ENCODE assay signal across 8 cellular contexts in the genomic region with DNA sequence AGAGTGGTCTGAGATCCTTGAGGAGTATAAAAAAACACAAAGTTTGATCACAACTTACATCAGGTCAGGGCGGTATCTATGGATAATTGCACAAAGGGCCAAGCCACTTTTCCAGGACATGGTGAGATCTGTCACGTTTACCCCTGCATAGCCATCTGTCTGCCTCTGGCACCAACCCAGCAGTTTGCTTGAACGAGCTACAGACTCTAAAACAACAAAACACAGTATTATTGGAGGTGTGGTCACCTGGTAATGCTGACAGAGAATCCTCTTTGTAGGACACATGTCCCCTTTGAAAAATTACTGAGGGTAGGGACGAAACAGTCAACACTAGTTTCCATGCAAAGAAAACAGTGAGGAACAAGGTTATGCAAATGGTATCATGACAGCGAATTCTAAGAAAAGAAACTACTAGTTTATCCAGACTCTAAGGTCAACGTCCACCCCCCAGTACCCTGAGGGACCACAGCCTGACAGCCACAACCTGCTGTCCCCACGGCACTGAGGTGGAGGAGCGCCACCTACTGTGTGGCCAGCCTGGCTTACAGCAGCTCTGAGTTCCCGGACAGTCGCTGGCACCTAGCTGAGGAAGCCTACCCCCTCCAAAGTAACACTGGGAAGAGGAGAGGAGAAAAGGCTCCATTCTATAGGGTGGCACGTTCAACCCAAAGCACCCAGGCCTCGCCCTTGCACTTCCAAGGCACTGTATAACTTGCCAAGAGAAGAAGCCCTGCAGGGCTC.
DNase-seq lines count a peak whose midpoint lies in the region; ATAC-seq and TF ChIP-seq lines count a peak whose summit lies in the region.

No MANE protein-coding gene starts in this region.

- no TSS peak for BruUV-seq in A673 (replicated peaks; lab: Mats Ljungman, UMichigan)

- H3K27ac ChIP-seq in A673 (ENCODE audit: low read depth, low read length, poor library complexity, severe bottlenecking) (no peak overlapping the region), left lung (no peak overlapping the region)

- CTCF ChIA-PET in A673 (lab: Charles Lee): no interaction called here

- TF ChIP-seq CTCF in A673 (conservative IDR thresholded peaks at IDR 0.05; ENCODE audit: low read depth, low read length) (peak; percentile 43), left lung (IDR thresholded peaks at IDR 0.05) (no peak)

- no peak overlapping the region for H3K4me3 ChIP-seq in A673 (ENCODE audit: low read depth, low read length, poor library complexity, severe bottlenecking)
- H3K4me3 ChIP-seq in left lung: no peak overlapping the region

- POLR2A ChIA-PET in A673 (lab: Charles Lee; ENCODE audit: low non-redundant PET): no interaction called here

- in situ Hi-C loops in T47D (cut with HindIII; ENCODE audit: low pct_unique_long_range_greater_than_20kb, low sequenced_read_pairs): no loop called here

- H3K9me3 ChIP-seq in A673 (ENCODE audit: low read depth, low read length, poor library complexity, severe bottlenecking) (no peaks in the 10 kb centered on the region), left lung (no peaks in the 10 kb centered on the region)

- H3K27me3 ChIP-seq in A673 (replicated peaks; ENCODE audit: insufficient read depth, low read depth, low read length, poor library complexity): no peaks in the 10 kb centered on the region
- peaks cover 0 to 44% of the 10 kb centered on the region in 2 donors for H3K27me3 ChIP-seq in left lung

- peaks cover 21% of the 10 kb centered on the region for H3K36me3 ChIP-seq in A673 (ENCODE audit: insufficient read depth, low read length, poor library complexity, severe bottlenecking)
- H3K36me3 ChIP-seq in left lung: peaks cover 0 to 42% of the 10 kb centered on the region in 2 donors

- H3K27ac Mint-ChIP-seq in activated naive CD8-positive, alpha-beta T cell treated with anti-CD3 and anti-CD28 coated beads, Interleukin-2, amount 50 U/mL, for 24 hours: no peak overlapping the region

- no peak overlapping the region for H3K4me3 Mint-ChIP-seq in activated naive CD8-positive, alpha-beta T cell treated with anti-CD3 and anti-CD28 coated beads, Interleukin-2, amount 50 U/mL, for 24 hours

- H3K36me3 Mint-ChIP-seq in activated naive CD8-positive, alpha-beta T cell treated with anti-CD3 and anti-CD28 coated beads, Interleukin-2, amount 50 U/mL, for 24 hours (ENCODE audit: low read depth): peaks cover 48% of the 10 kb centered on the region

- no peaks in the 10 kb centered on the region for H3K9me3 Mint-ChIP-seq in activated naive CD8-positive, alpha-beta T cell treated with anti-CD3 and anti-CD28 coated beads, Interleukin-2, amount 50 U/mL, for 24 hours

- intact Hi-C loops in A673 (cut with micrococcal nuclease; ENCODE audit: unreplicated experiment): no loop called here
- intact Hi-C loops in left lung (cut with DNase I): no loop called here

- H3K27me3 Mint-ChIP-seq in activated naive CD8-positive, alpha-beta T cell treated with anti-CD3 and anti-CD28 coated beads, Interleukin-2, amount 50 U/mL, for 24 hours: no peaks in the 10 kb centered on the region

- DNase-seq in A673 (ENCODE audit: low spot score) (no peak), HT-29 (ENCODE audit: low spot score) (peak; percentile 22), T47D (ENCODE audit: low read depth in 1 of 2, low spot score in 1 of 2) (peak; percentile 19 to 37), left lung (peak in 1 of 2 donors; percentile 51), middle frontal gyrus (ENCODE audit: extremely low spot score, low spot score) (no peak), EL (no peak), SK-N-DZ (ENCODE audit: low spot score) (no peak)
- DNase-seq in activated naive CD8-positive, alpha-beta T cell treated with anti-CD3 and anti-CD28 coated beads, Interleukin-2, amount 50 U/mL, for 24 hours: no peak

- ATAC-seq in left lung: peak; percentile 37
- ATAC-seq in activated naive CD8-positive, alpha-beta T cell treated with anti-CD3 and anti-CD28 coated beads, Interleukin-2, amount 50 U/mL, for 24 hours: no peak

- H3K4me1 ChIP-seq in A673 (ENCODE audit: insufficient read depth, low read length, poor library complexity, severe bottlenecking) (no peaks in the 10 kb centered on the region), left lung (no peaks in the 10 kb centered on the region)

- H3K4me1 Mint-ChIP-seq in activated naive CD8-positive, alpha-beta T cell treated with anti-CD3 and anti-CD28 coated beads, Interleukin-2, amount 50 U/mL, for 24 hours: no peaks in the 10 kb centered on the region

Comparison
In these comparisons a context has a peak if more than half of its experiments do, and no peak if none do; other contexts are left out.
1. DNase-seq: peak in HT-29 (single experiment) and T47D (2 of 2); none in A673 (single experiment), middle frontal gyrus (single experiment), EL (single experiment), activated naive CD8-positive, alpha-beta T cell treated with anti-CD3 and anti-CD28 coated beads, Interleukin-2, amount 50 U/mL, for 24 hours (single experiment) and SK-N-DZ (single experiment).